8 cellular contexts compared by ENCODE assay signal in genomic region chr10:75210193-75211006, GRCh38. TPM values are rescaled to one million over a fixed set of nuclear protein-coding genes. Genes with fewer than 3 reads are reported as not detected.
DNase-seq lines count a peak whose midpoint lies in the region; ATAC-seq and TF ChIP-seq lines count a peak whose summit lies in the region.

TSS of gene VDAC2 (plus strand) at chr10:75210796. CDS start at chr10:75211159, 363 bp downstream.

- TF ChIP-seq CTCF in AG09309 (IDR thresholded peaks at IDR 0.05; ENCODE audit: control insufficient read depth, insufficient read depth, low read depth, low read length, missing control alignments) = no peak

- peak; percentile 88 for ATAC-seq in GM18909 (IDR thresholded peaks at IDR 0.05; ENCODE audit: poor library complexity, unreplicated experiment)
- ATAC-seq in HG03159 (IDR thresholded peaks at IDR 0.05; ENCODE audit: unreplicated experiment) = peak; percentile 87

- DNase-seq in AG09309 (ENCODE audit: low read depth) = peak; percentile 46
- peak; percentile 70 for DNase-seq in NCI-H446 treated with DMSO at 0.1 percent for 48 hours (lab: John Stamatoyannopoulos, UW)
- peak; percentile 93 for DNase-seq in activated CD4-positive, alpha-beta T cell treated with anti-CD3 and anti-CD28 coated beads for 1 hour
- DNase-seq in cerebellum (ENCODE audit: low spot score) = peak; percentile 96
- peak; percentile 90 for DNase-seq in kidney tubule cell (ENCODE audit: low spot score)
- DNase-seq in stimulated activated CD4-positive, alpha-beta T cell treated with anti-CD3 and anti-CD28 coated beads, Interleukin-1b, Interleukin-23, amount 100 ng/mL, for 24 hours (ENCODE audit: low read depth in 4 of 4, low spot score in 1 of 4) = peak; percentile 83 to 92 (median 92)

- peak within 1 kb of the TSS; percentile 90 for H3K4me3 ChIP-seq in AG09309 (ENCODE audit: control insufficient read depth, low read depth, low read length)

RNA-seq across cellular contexts. Expression of gene VDAC2, which starts in this region (rescaled TPM):
- 88.6 TPM for total RNA-seq in cerebellum

Comparison
In these comparisons a context has a peak if more than half of its experiments do, and no peak if none do; other contexts are left out.
1. Peak in every context shown above with its lines: DNase-seq, ATAC-seq and H3K4me3 ChIP-seq.
2. DNase-seq: peak in every context shown above with its lines; median percentile 96 in cerebellum; 93 in activated CD4-positive, alpha-beta T cell treated with anti-CD3 and anti-CD28 coated beads for 1 hour; 92 in stimulated activated CD4-positive, alpha-beta T cell treated with anti-CD3 and anti-CD28 coated beads, Interleukin-1b, Interleukin-23, amount 100 ng/mL, for 24 hours; 90 in kidney tubule cell; 70 in NCI-H446 treated with DMSO at 0.1 percent for 48 hours; 46 in AG09309.